Comparison of ENCODE assay signal across 8 cellular contexts in genomic region chr10:69087600-69088470, GRCh38. TPM values are rescaled to one million over a fixed set of nuclear protein-coding genes. Genes with fewer than 3 reads are reported as not detected.
DNase-seq lines count a peak whose midpoint lies in the region; ATAC-seq, FAIRE-seq and TF ChIP-seq lines count a peak whose summit lies in the region.

A gene with protein sequence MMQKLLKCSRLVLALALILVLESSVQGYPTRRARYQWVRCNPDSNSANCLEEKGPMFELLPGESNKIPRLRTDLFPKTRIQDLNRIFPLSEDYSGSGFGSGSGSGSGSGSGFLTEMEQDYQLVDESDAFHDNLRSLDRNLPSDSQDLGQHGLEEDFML (plus strand): TSS chr10:69088103. CDS start chr10:69088158, 55 bp downstream.

- peak; percentile 95 for FAIRE-seq in GM18507 (lab: Jason Lieb, UNC)

- H3K4me3 ChIP-seq in right atrium auricular region (peak within 1 kb of the TSS; percentile 36 to 51), WERI-Rb-1 (ENCODE audit: low read depth, low read length) (no peak within 1 kb of the TSS)

- H3K27me3 ChIP-seq in right atrium auricular region (no peaks in the 10 kb centered on the region), WERI-Rb-1 (ENCODE audit: insufficient read depth, low read depth, severe bottlenecking) (no peaks in the 10 kb centered on the region)

- H3K27ac ChIP-seq in right atrium auricular region, result peak within 1 kb of the TSS; percentile 85 to 89
- H3K27ac ChIP-seq in WERI-Rb-1, result no peak within 1 kb of the TSS

- H3K4me1 ChIP-seq in right atrium auricular region, result peaks cover 0 to 19% of the 10 kb centered on the region in 2 donors

- DNase-seq in GM18507 (ENCODE audit: extremely low spot score, insufficient read length, low read depth), result peak; percentile 26
- DNase-seq in SKM-1 treated with dmso at 0.1 percent for 144 hours (lab: John Stamatoyannopoulos, UW; ENCODE audit: unreplicated experiment), result peak; percentile 91
- DNase-seq in activated naive CD8-positive, alpha-beta T cell treated with anti-CD3 and anti-CD28 coated beads, Interleukin-2, amount 50 U/mL, for 16 hours (ENCODE audit: low read depth, low spot score), result peak; percentile 58
- DNase-seq in right atrium auricular region (ENCODE audit: low spot score), result peak; percentile 95
- DNase-seq in stimulated activated CD4-positive, alpha-beta T cell treated with anti-CD3 and anti-CD28 coated beads, Interleukin-1b, Interleukin-23, amount 100 ng/mL, for 1 hour (ENCODE audit: low read depth in 2 of 2), result peak; percentile 50 to 55
- no peak for DNase-seq in WERI-Rb-1
- no peak for DNase-seq in ecto neural progenitor cell (ENCODE audit: low spot score)

- ATAC-seq in HG03025 (IDR thresholded peaks at IDR 0.05; ENCODE audit: low FRiP score, unreplicated experiment), result peak; percentile 37

- TF ChIP-seq CTCF in right atrium auricular region (IDR thresholded peaks at IDR 0.05) (no peak), WERI-Rb-1 (IDR thresholded peaks at IDR 0.05; ENCODE audit: low read depth, low read length) (no peak)

- H3K9me3 ChIP-seq in right atrium auricular region (no peaks in the 10 kb centered on the region), WERI-Rb-1 (ENCODE audit: severe bottlenecking) (no peaks in the 10 kb centered on the region)

- no peaks in the 10 kb centered on the region for H3K36me3 ChIP-seq in right atrium auricular region
- no peaks in the 10 kb centered on the region for H3K36me3 ChIP-seq in WERI-Rb-1

RNA-seq across cellular contexts. Expression of the gene that starts here (rescaled TPM):
- total RNA-seq in right atrium auricular region, result 100 to 1,000 TPM in 1 of 2 donors, 10 to 100 TPM in 1; 79.4 to 124 TPM

Comparison
In these comparisons a context has a peak if more than half of its experiments do, and no peak if none do; other contexts are left out.
1. DNase-seq: peak in GM18507 (single experiment), SKM-1 treated with dmso at 0.1 percent for 144 hours (single experiment), activated naive CD8-positive, alpha-beta T cell treated with anti-CD3 and anti-CD28 coated beads, Interleukin-2, amount 50 U/mL, for 16 hours (single experiment), right atrium auricular region (single experiment) and stimulated activated CD4-positive, alpha-beta T cell treated with anti-CD3 and anti-CD28 coated beads, Interleukin-1b, Interleukin-23, amount 100 ng/mL, for 1 hour (2 of 2); none in WERI-Rb-1 (single experiment) and ecto neural progenitor cell (single experiment).